Comparison of ENCODE assay signal across 31 cellular contexts in the genomic region with DNA sequence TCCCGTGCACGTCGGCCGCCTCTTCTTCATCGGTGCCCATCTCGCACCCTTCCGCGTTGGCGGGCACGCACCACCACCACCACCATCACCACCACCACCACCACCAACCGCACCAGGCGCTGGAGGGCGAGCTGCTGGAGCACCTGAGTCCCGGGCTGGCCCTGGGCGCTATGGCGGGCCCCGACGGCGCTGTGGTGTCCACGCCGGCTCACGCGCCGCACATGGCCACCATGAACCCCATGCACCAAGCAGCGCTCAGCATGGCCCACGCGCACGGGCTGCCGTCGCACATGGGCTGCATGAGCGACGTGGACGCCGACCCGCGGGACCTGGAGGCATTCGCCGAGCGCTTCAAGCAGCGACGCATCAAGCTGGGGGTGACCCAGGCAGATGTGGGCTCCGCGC. TPM values are rescaled to one million over a fixed set of nuclear protein-coding genes. Genes with fewer than 3 reads are reported as not detected.
DNase-seq lines count a peak whose midpoint lies in the region; ATAC-seq and TF ChIP-seq lines count a peak whose summit lies in the region.
"Had no signal": no experiment of that assay in that cellular context is flagged by ENCODE, and none has a peak within 500 bp of the region (broad histone marks: within the 10 kb centered on the region; RNA-seq: fewer than 3 reads in every experiment).

No MANE protein-coding gene starts in this region.

- H3K4me3 ChIP-seq in HUES6 (ENCODE audit: low read depth, low read length) (peak overlapping the region; percentile 41), endodermal cell (ENCODE audit: low read length) (no peak overlapping the region), neuronal stem cell (ENCODE audit: low read length in 2 of 2) (peak overlapping the region in 1 of 2 donors; percentile 55)
- H3K4me3 ChIP-seq: A549, Peyer's patch, right atrium auricular region, smooth muscle cell, thoracic aorta had no signal

- H2BK15ac ChIP-seq in neuronal stem cell (ENCODE audit: low read length): no peak overlapping the region

- H2AK5ac ChIP-seq in neuronal stem cell (ENCODE audit: low read depth, low read length): peak overlapping the region; percentile 63

- H3K23ac ChIP-seq in neuronal stem cell (ENCODE audit: low read depth, low read length, poor library complexity): peak overlapping the region; percentile 97

- H3K4me1 ChIP-seq in HUES6 (ENCODE audit: control insufficient read depth, insufficient read depth, low read length) (peaks cover 19% of the 10 kb centered on the region), endodermal cell (ENCODE audit: control insufficient read depth, insufficient read depth, low read length) (peaks cover 4% of the 10 kb centered on the region), neuronal stem cell (ENCODE audit: control insufficient read depth in 2 of 2, insufficient read depth in 1 of 2, low read depth in 1 of 2, low read length in 2 of 2) (peaks cover 4 to 6% of the 10 kb centered on the region in 2 donors)
- H3K4me1 ChIP-seq: A549, parathyroid adenoma had no signal

- no peak overlapping the region for H3K27ac Mint-ChIP-seq in activated CD8-positive, alpha-beta T cell treated with anti-CD3 and anti-CD28 coated beads, Interleukin-2, amount 10 ng/mL, durations not matched to agents 7 days and 5 days
- H3K27ac Mint-ChIP-seq in activated CD8-positive, alpha-beta T cell treated with anti-CD3 and anti-CD28 coated beads for 36 hours: no peak overlapping the region
- H3K27ac Mint-ChIP-seq in endodermal cell: no peak overlapping the region
- H3K27ac Mint-ChIP-seq: activated naive CD4-positive, alpha-beta T cell treated with anti-CD3 and anti-CD28 coated beads for 36 hours; CD4-positive, alpha-beta memory T cell; memory B cell; stimulated activated naive CD8-positive, alpha-beta T cell treated with anti-CD3 and anti-CD28 coated beads, Interleukin-15, Interleukin-2, amounts not matched to agents 100 ng/mL and 50 ng/mL, for 24 hours had no signal

- WGBS in endodermal cell (ENCODE audit: insufficient coverage in 1 of 2, insufficient read length in 1 of 2), 2 experiments: 5 to 8% methylated on average over 15 to 43 of the region's 43 CpGs
- no CpG with 5 or more reads among the region's 43 CpGs for WGBS in neuronal stem cell (ENCODE audit: extremely low coverage in 2 of 2, insufficient read length in 2 of 2, insufficient replicate concordance in 1 of 2), 2 donors

- H2AFZ ChIP-seq in neuronal stem cell (ENCODE audit: low read length): peak overlapping the region; percentile 53
- H2AFZ ChIP-seq: parathyroid adenoma had no signal

- H3K9me3 Mint-ChIP-seq in activated CD8-positive, alpha-beta T cell treated with anti-CD3 and anti-CD28 coated beads, Interleukin-2, amount 10 ng/mL, durations not matched to agents 7 days and 5 days (ENCODE audit: insufficient read depth): no peaks in the 10 kb centered on the region
- H3K9me3 Mint-ChIP-seq in activated CD8-positive, alpha-beta T cell treated with anti-CD3 and anti-CD28 coated beads for 36 hours: peaks cover 7% of the 10 kb centered on the region
- H3K9me3 Mint-ChIP-seq in endodermal cell: peaks cover 3% of the 10 kb centered on the region
- H3K9me3 Mint-ChIP-seq: activated naive CD4-positive, alpha-beta T cell treated with anti-CD3 and anti-CD28 coated beads for 36 hours; neural crest cell had no signal

- peak overlapping the region; percentile 11 for H3K4me2 ChIP-seq in neuronal stem cell (ENCODE audit: insufficient read depth, low read length, poor library complexity, severe bottlenecking)
- H3K4me2 ChIP-seq: A549 had no signal

- TF ChIP-seq CTCF in activated CD8-positive, alpha-beta T cell treated with anti-CD3 and anti-CD28 coated beads for 36 hours (IDR thresholded peaks at IDR 0.05): no peak
- TF ChIP-seq CTCF in endodermal cell (conservative IDR thresholded peaks at IDR 0.05): no peak

- no peak overlapping the region for H3K27ac ChIP-seq in HUES6 (ENCODE audit: low read depth, low read length)
- no peak overlapping the region for H3K27ac ChIP-seq in endodermal cell (ENCODE audit: low read depth, low read length)
- no peak overlapping the region for H3K27ac ChIP-seq in neuronal stem cell (replicated peaks; ENCODE audit: low read length)
- H3K27ac ChIP-seq: A549, parathyroid adenoma, Peyer's patch, right atrium auricular region, thoracic aorta had no signal

- H3K4ac ChIP-seq in neuronal stem cell (ENCODE audit: low read length): no peak overlapping the region

- no peaks in the 10 kb centered on the region for H3K36me3 ChIP-seq in HUES6 (ENCODE audit: control insufficient read depth, insufficient read depth, low read length)
- H3K36me3 ChIP-seq in endodermal cell (ENCODE audit: control insufficient read depth, insufficient read depth, low read length): no peaks in the 10 kb centered on the region
- no peaks in the 10 kb centered on the region for H3K36me3 ChIP-seq in neuronal stem cell (replicated peaks in 1 of 2; ENCODE audit: control insufficient read depth in 2 of 2, insufficient read depth in 2 of 2, low read length in 2 of 2)
- H3K36me3 ChIP-seq: Peyer's patch, right atrium auricular region, thoracic aorta had no signal

- peak overlapping the region; percentile 36 for H3K4me3 Mint-ChIP-seq in activated CD8-positive, alpha-beta T cell treated with anti-CD3 and anti-CD28 coated beads, Interleukin-2, amount 10 ng/mL, durations not matched to agents 7 days and 5 days
- no peak overlapping the region for H3K4me3 Mint-ChIP-seq in activated CD8-positive, alpha-beta T cell treated with anti-CD3 and anti-CD28 coated beads for 36 hours
- H3K4me3 Mint-ChIP-seq in endodermal cell: peak overlapping the region; percentile 63
- H3K4me3 Mint-ChIP-seq: activated naive CD4-positive, alpha-beta T cell treated with anti-CD3 and anti-CD28 coated beads for 36 hours had no signal

- H3K79me1 ChIP-seq in neuronal stem cell (ENCODE audit: low read depth, low read length): peaks cover 3% of the 10 kb centered on the region

- intact Hi-C loops in activated CD8-positive, alpha-beta T cell treated with anti-CD3 and anti-CD28 coated beads for 36 hours (cut with micrococcal nuclease): no loop called here

- no peak overlapping the region for H2BK120ac ChIP-seq in neuronal stem cell (ENCODE audit: low read depth, low read length)

- in situ Hi-C loops in G401 (cut with HindIII; ENCODE audit: low sequenced_read_pairs): no loop called here

- H3K9me3 ChIP-seq in HUES6 (ENCODE audit: control insufficient read depth, insufficient read depth, low read depth, low read length) (no peaks in the 10 kb centered on the region), endodermal cell (ENCODE audit: control insufficient read depth, low read length) (no peaks in the 10 kb centered on the region), neuronal stem cell (replicated peaks in 1 of 2; ENCODE audit: control insufficient read depth in 2 of 2, insufficient read depth in 1 of 2, low read depth in 1 of 2, low read length in 2 of 2) (peaks cover 3 to 5% of the 10 kb centered on the region in 2 donors)
- H3K9me3 ChIP-seq: A549, Peyer's patch, right atrium auricular region, thoracic aorta had no signal

- H3K4me1 Mint-ChIP-seq in activated CD8-positive, alpha-beta T cell treated with anti-CD3 and anti-CD28 coated beads, Interleukin-2, amount 10 ng/mL, durations not matched to agents 7 days and 5 days (ENCODE audit: low read depth): peaks cover 10% of the 10 kb centered on the region
- peaks cover 20% of the 10 kb centered on the region for H3K4me1 Mint-ChIP-seq in activated CD8-positive, alpha-beta T cell treated with anti-CD3 and anti-CD28 coated beads for 36 hours (ENCODE audit: low read depth)
- H3K4me1 Mint-ChIP-seq in endodermal cell: peaks cover 10% of the 10 kb centered on the region

- H3K18ac ChIP-seq in neuronal stem cell (ENCODE audit: low read length): peak overlapping the region; percentile 64

- CTCF ChIA-PET in activated CD8-positive, alpha-beta T cell treated with anti-CD3 and anti-CD28 coated beads, Interleukin-2, amount 10 ng/mL, durations not matched to agents 7 days and 5 days (lab: Charles Lee): no interaction called here
- CTCF ChIA-PET in activated CD8-positive, alpha-beta T cell treated with anti-CD3 and anti-CD28 coated beads for 36 hours (lab: Charles Lee): no interaction called here

- H3K27me3 Mint-ChIP-seq in activated CD8-positive, alpha-beta T cell treated with anti-CD3 and anti-CD28 coated beads, Interleukin-2, amount 10 ng/mL, durations not matched to agents 7 days and 5 days (ENCODE audit: low read depth): peaks cover 75% of the 10 kb centered on the region
- H3K27me3 Mint-ChIP-seq in activated CD8-positive, alpha-beta T cell treated with anti-CD3 and anti-CD28 coated beads for 36 hours: peaks cover 75% of the 10 kb centered on the region
- H3K27me3 Mint-ChIP-seq in endodermal cell (ENCODE audit: insufficient read depth): peaks cover 100% of the 10 kb centered on the region

- H3K36me3 Mint-ChIP-seq in activated CD8-positive, alpha-beta T cell treated with anti-CD3 and anti-CD28 coated beads, Interleukin-2, amount 10 ng/mL, durations not matched to agents 7 days and 5 days (ENCODE audit: low read depth): peaks cover 11% of the 10 kb centered on the region
- H3K36me3 Mint-ChIP-seq in activated CD8-positive, alpha-beta T cell treated with anti-CD3 and anti-CD28 coated beads for 36 hours (ENCODE audit: low read depth): peaks cover 3% of the 10 kb centered on the region
- no peaks in the 10 kb centered on the region for H3K36me3 Mint-ChIP-seq in endodermal cell (ENCODE audit: low read depth)
- H3K36me3 Mint-ChIP-seq: memory B cell had no signal

- H2BK5ac ChIP-seq in neuronal stem cell (ENCODE audit: low read length): no peak overlapping the region

- H3K14ac ChIP-seq in neuronal stem cell (ENCODE audit: low read length): peak overlapping the region; percentile 82

- ATAC-seq in activated CD8-positive, alpha-beta T cell treated with anti-CD3 and anti-CD28 coated beads, Interleukin-2, amount 10 ng/mL, durations not matched to agents 7 days and 5 days: no peak
- no peak for ATAC-seq in activated CD8-positive, alpha-beta T cell treated with anti-CD3 and anti-CD28 coated beads for 36 hours
- ATAC-seq in esophagus mucosa: no peak
- ATAC-seq: A549, HCT116, left lobe of liver had no signal

- peaks cover 100% of the 10 kb centered on the region for H3K27me3 ChIP-seq in HUES6 (ENCODE audit: control insufficient read depth, insufficient read depth, low read length)
- peaks cover 100% of the 10 kb centered on the region for H3K27me3 ChIP-seq in endodermal cell (ENCODE audit: control insufficient read depth, insufficient read depth, low read length, poor library complexity, severe bottlenecking)
- peaks cover 30 to 90% (median 61%) of the 10 kb centered on the region in 3 experiments for H3K27me3 ChIP-seq in neuronal stem cell (ENCODE audit: control insufficient read depth in 3 of 3, insufficient read depth in 3 of 3, low read depth in 1 of 3, low read length in 3 of 3)

- H4K8ac ChIP-seq in neuronal stem cell (ENCODE audit: low read depth, low read length): peak overlapping the region; percentile 43

- DNase-seq in activated CD8-positive, alpha-beta T cell treated with anti-CD3 and anti-CD28 coated beads, Interleukin-2, amount 10 ng/mL, durations not matched to agents 7 days and 5 days: no peak
- DNase-seq in activated CD8-positive, alpha-beta T cell treated with anti-CD3 and anti-CD28 coated beads for 36 hours: no peak
- DNase-seq in endodermal cell: no peak
- DNase-seq in neuronal stem cell (ENCODE audit: low spot score): no peak
- DNase-seq in NAMALWA (ENCODE audit: low spot score): no peak
- DNase-seq in G401 (ENCODE audit: low spot score): no peak
- DNase-seq: activated naive CD4-positive, alpha-beta T cell treated with anti-CD3 and anti-CD28 coated beads for 36 hours; activated T-cell treated with anti-CD3 and anti-CD28 coated beads, Interleukin-2, amount 50 U/mL, for 48 hours; CD4-positive, alpha-beta memory T cell; DMS 273 treated with DMSO at 0.1 percent for 48 hours; hypothalamus; NCI-H146; NCI-H2107; NCI-H345; Peyer's patch; SHP77 treated with DMSO at 0.1 percent for 48 hours had no signal

- no peak overlapping the region for H4K91ac ChIP-seq in neuronal stem cell (ENCODE audit: low read depth, low read length, poor library complexity)

- H2BK12ac ChIP-seq in neuronal stem cell (ENCODE audit: low read length): peak overlapping the region; percentile 73

- POLR2A ChIA-PET in activated CD8-positive, alpha-beta T cell treated with anti-CD3 and anti-CD28 coated beads, Interleukin-2, amount 10 ng/mL, durations not matched to agents 7 days and 5 days (lab: Charles Lee): interaction anchor here (0.7 kb wide), 1 partner anchor 65 kb away, joined by 3 read pairs; no protein-coding TSS in a partner anchor
- POLR2A ChIA-PET in activated CD8-positive, alpha-beta T cell treated with anti-CD3 and anti-CD28 coated beads for 36 hours (lab: Charles Lee): no interaction called here

- no peak overlapping the region for H3K9ac ChIP-seq in HUES6 (ENCODE audit: low read length)
- no peak overlapping the region for H3K9ac ChIP-seq in endodermal cell (ENCODE audit: extremely low read depth, low read length, poor library complexity, severe bottlenecking)
- H3K9ac ChIP-seq in neuronal stem cell (ENCODE audit: low read depth, low read length, poor library complexity): no peak overlapping the region
- H3K9ac ChIP-seq: parathyroid adenoma had no signal

RNA-seq across cellular contexts. Expression of a gene that starts 1.3 kb away (rescaled TPM):
- total RNA-seq in activated CD8-positive, alpha-beta T cell treated with anti-CD3 and anti-CD28 coated beads, Interleukin-2, amount 10 ng/mL, durations not matched to agents 7 days and 5 days: not detected
- total RNA-seq in activated CD8-positive, alpha-beta T cell treated with anti-CD3 and anti-CD28 coated beads for 36 hours: not detected
- total RNA-seq in endodermal cell (not detected), esophagus mucosa (not detected)
- polyA plus RNA-seq in endodermal cell (2013, experiment 1 of 2): 4.3 TPM
- 3.6 TPM for polyA plus RNA-seq in endodermal cell (2013, experiment 2 of 2)
- 0.01 TPM for polyA plus RNA-seq in neuronal stem cell (2013, experiment 1 of 2)
- polyA plus RNA-seq in neuronal stem cell (2013, experiment 2 of 2): not detected
- not detected in 2 replicates for total RNA-seq in G401 (2014; rRNA removed; shearing (Covaris generic))
- total RNA-seq: activated naive CD4-positive, alpha-beta T cell treated with anti-CD3 and anti-CD28 coated beads for 36 hours; bronchial epithelial cell; CD4-positive, alpha-beta memory T cell; left lobe of liver; Peyer's patch; right atrium auricular region; smooth muscle cell; T-helper 2 cell treated with Interferon-gamma antibody and Interleukin-4, amounts not matched to agents 100 ng/mL and 5 ng/mL, for 36 hours; thoracic aorta; urinary bladder had no signal
- polyA plus RNA-seq: A549; CD4-positive, alpha-beta memory T cell; smooth muscle cell; urinary bladder had no signal
